Comparison of ENCODE assay signal across 22 cellular contexts in the genomic region with DNA sequence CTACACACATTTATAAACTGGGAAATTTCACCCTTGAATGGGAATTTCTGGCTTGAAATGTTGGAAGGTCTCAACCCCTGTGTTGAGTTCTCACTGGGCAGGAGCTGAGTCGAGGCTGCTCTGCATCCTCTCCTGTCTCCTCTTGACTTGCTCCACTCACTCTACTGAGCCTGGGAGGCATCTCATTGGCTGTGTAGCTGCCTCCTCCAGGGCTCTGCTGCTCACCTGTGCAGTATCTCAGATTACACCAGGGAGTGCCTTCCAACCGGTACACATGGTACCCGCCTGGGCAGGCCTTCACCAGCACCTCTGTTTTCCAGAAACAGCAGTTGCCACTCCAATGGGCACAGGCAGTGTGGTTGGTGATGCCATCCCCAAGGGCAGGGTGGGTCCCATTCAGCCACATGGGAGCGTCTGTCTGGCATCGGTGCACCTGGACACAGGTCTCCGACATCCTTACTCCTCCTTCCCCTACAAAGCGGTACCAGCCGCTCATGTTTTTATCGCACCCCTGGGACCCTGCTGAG. TPM values are rescaled to one million over a fixed set of nuclear protein-coding genes. Genes with fewer than 3 reads are reported as not detected.
"Had no signal": no experiment of that assay in that cellular context is flagged by ENCODE, and none has a peak within 500 bp of the region (broad histone marks: within the 10 kb centered on the region; RNA-seq: fewer than 3 reads in every experiment).

No MANE protein-coding gene starts in this region.

- ATAC-seq: activated T-cell treated with anti-CD3 and anti-CD28 coated beads, Interleukin-2, amount 50 U/mL, for 72 hours; foreskin keratinocyte; left lobe of liver had no signal

- H3K4me1 ChIP-seq: colonic mucosa, foreskin keratinocyte, tibial artery, uterus had no signal

- H3K4me3 ChIP-seq: colonic mucosa, tibial artery, uterus had no signal

- H3K36me3 ChIP-seq: colonic mucosa, tibial artery, uterus, WERI-Rb-1 had no signal

- H3K27ac ChIP-seq: colonic mucosa, foreskin keratinocyte, tibial artery, uterus, WERI-Rb-1 had no signal

- H3K27me3 ChIP-seq: colonic mucosa, foreskin keratinocyte, tibial artery, uterus had no signal

- FAIRE-seq: kidney had no signal

- DNase-seq: activated CD4-positive, alpha-beta T cell treated with anti-CD3 and anti-CD28 coated beads, Interleukin-2, amount 50 U/mL, for 4 hours; activated effector memory CD4-positive, alpha-beta T cell treated with anti-CD3 and anti-CD28 coated beads, Interleukin-2, amount 50 U/mL, for 16 hours; activated naive CD4-positive, alpha-beta T cell treated with anti-CD3 and anti-CD28 coated beads, Interleukin-2, amount 50 U/mL, for 16 hours; activated T-cell treated with anti-CD3 and anti-CD28 coated beads, Interleukin-2, amount 50 U/mL, for 72 hours; aorta; colonic mucosa; foreskin keratinocyte; kidney; midbrain; nucleus accumbens; stimulated activated CD4-positive, alpha-beta T cell treated with anti-CD3 and anti-CD28 coated beads, Interleukin-2, amount 100 ng/mL, for 24 hours; stimulated activated naive CD4-positive, alpha-beta T cell treated with Interleukin-2 at 50 U/mL for 16 hours; substantia nigra; tibial artery; uterus; WERI-Rb-1 had no signal

- H3K9me3 ChIP-seq: colonic mucosa, tibial artery, uterus had no signal

RNA-seq across cellular contexts. Expression of a gene that starts 3.7 kb away (rescaled TPM):
- total RNA-seq: activated CD8-positive, alpha-beta memory T cell treated with anti-CD3 and anti-CD28 coated beads for 36 hours; activated T-cell treated with anti-CD3 and anti-CD28 coated beads, Interleukin-2, amount 50 U/mL, for 72 hours; epithelial cell of proximal tubule; fibroblast of lung; foreskin keratinocyte; lung microvascular endothelial cell; uterus had no signal
- polyA plus RNA-seq: fibroblast of lung, foreskin keratinocyte had no signal

RNA-seq across cellular contexts. Expression of a gene that starts 28.9 kb away (rescaled TPM):
- total RNA-seq: activated CD8-positive, alpha-beta memory T cell treated with anti-CD3 and anti-CD28 coated beads for 36 hours; activated T-cell treated with anti-CD3 and anti-CD28 coated beads, Interleukin-2, amount 50 U/mL, for 72 hours; aorta; colonic mucosa; epithelial cell of proximal tubule; fibroblast of lung; foreskin keratinocyte; left lobe of liver; lung microvascular endothelial cell; posterior vena cava; uterus had no signal
- polyA plus RNA-seq: aorta, fibroblast of lung, foreskin keratinocyte had no signal
